ENCODE assay signal across 17 cellular contexts in genomic region chr20:44004306-44004915, GRCh38.
"Had no signal": no experiment of that assay in that cellular context is flagged by ENCODE, and none has a peak within 500 bp of the region (broad histone marks: within the 10 kb centered on the region; RNA-seq: fewer than 3 reads in every experiment).

No MANE protein-coding gene starts in this region.

- H3K4me3 ChIP-seq: cardiac muscle cell, hepatocyte, tibial nerve, uterus had no signal

- H3K4me2 ChIP-seq: hepatocyte had no signal

- H3K9ac ChIP-seq: parathyroid adenoma had no signal

- H3K27me3 ChIP-seq: cardiac muscle cell, hepatocyte, tibial nerve, uterus had no signal

- H3K27ac ChIP-seq: cardiac muscle cell, hepatocyte, parathyroid adenoma, tibial nerve, uterus had no signal

- H3K4me1 ChIP-seq: parathyroid adenoma, tibial nerve, uterus had no signal

- H3K79me2 ChIP-seq: hepatocyte, parathyroid adenoma had no signal

- H3K36me3 ChIP-seq: cardiac muscle cell, tibial nerve, uterus had no signal

- H2AFZ ChIP-seq: hepatocyte, parathyroid adenoma had no signal

- ATAC-seq: activated naive CD4-positive, alpha-beta T cell treated with anti-CD3 and anti-CD28 coated beads, Interleukin-2, amount 50 U/mL, for 72 hours had no signal

- DNase-seq: activated CD4-positive, alpha-beta memory T cell treated with anti-CD3 and anti-CD28 coated beads, Interleukin-2, amount 10 ng/mL, durations not matched to agents 7 days and 5 days; activated CD4-positive, alpha-beta T cell treated with anti-CD3 and anti-CD28 coated beads for 48 hours; activated CD4-positive, CD25-positive, alpha-beta regulatory T cell; activated effector memory CD4-positive, alpha-beta T cell treated with anti-CD3 and anti-CD28 coated beads, Interleukin-2, amount 50 U/mL, for 16 hours; dermis blood vessel endothelial cell; effector memory CD4-positive, alpha-beta T cell; midbrain; stimulated activated CD4-positive, alpha-beta T cell treated with anti-CD3 and anti-CD28 coated beads, Interleukin-12 subunit alpha, Interleukin-12 subunit beta, amount 100 ng/mL, for 4 hours; stimulated activated CD4-positive, alpha-beta T cell treated with anti-CD3 and anti-CD28 coated beads, Interleukin-1b, Interleukin-23, amount 100 ng/mL, for 48 hours; stimulated activated naive CD4-positive, alpha-beta T cell treated with Interleukin-2 at 50 U/mL for 16 hours; T1000; uterus had no signal

- H3K9me3 ChIP-seq: tibial nerve, uterus had no signal
